Comparison of ENCODE assay signal across 17 cellular contexts in the genomic region with DNA sequence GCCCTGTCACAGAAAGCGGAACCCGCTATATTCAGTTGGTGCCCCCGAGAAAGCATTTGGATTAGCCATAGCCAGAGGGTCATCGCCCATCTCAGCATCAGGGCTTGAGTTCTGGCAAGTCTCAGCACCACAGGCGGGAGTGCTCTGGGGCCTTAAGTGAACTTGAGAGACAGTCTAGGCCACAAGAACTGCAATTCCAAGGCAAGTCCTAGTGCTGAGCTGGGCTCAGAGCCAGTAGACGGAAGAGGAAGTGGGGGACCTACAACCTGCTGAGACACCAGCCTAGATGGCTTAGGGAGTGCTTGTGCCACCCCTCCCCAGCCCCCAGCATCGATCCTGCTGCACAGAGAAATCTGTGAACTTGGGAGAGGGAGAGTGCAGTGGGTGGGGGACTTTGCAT.
"Had no signal": no experiment of that assay in that cellular context is flagged by ENCODE, and none has a peak within 500 bp of the region (broad histone marks: within the 10 kb centered on the region; RNA-seq: fewer than 3 reads in every experiment).

No MANE protein-coding gene starts in this region.

- H3K9me3 Mint-ChIP-seq: activated naive CD8-positive, alpha-beta T cell treated with anti-CD3 and anti-CD28 coated beads, Interleukin-2, amount 10 ng/mL, durations not matched to agents 7 days and 5 days; activated T-helper 1 cell treated with anti-CD3 and anti-CD28 coated beads, Interleukin-12 subunit alpha, Interleukin-12 subunit beta, Interleukin-2, Interleukin-4 antibody, amounts not matched to agents 30 ng/mL and 10 ng/mL and 1 ng/mL, durations not matched to agents 14 hours and 24 hours and 36 hours; nephron had no signal

- H3K36me3 ChIP-seq: left ventricle myocardium inferior had no signal

- H3K4me3 ChIP-seq: left ventricle myocardium inferior had no signal

- DNase-seq: activated naive CD8-positive, alpha-beta T cell treated with anti-CD3 and anti-CD28 coated beads, Interleukin-2, amount 10 ng/mL, durations not matched to agents 7 days and 5 days; effector memory CD4-positive, alpha-beta T cell; foreskin fibroblast; glutamatergic neuron; kidney; left ventricle myocardium inferior; occipital lobe; small intestine; stimulated activated CD4-positive, alpha-beta T cell treated with anti-CD3 and anti-CD28 coated beads, Interleukin-4, amount 100 ng/mL, for 24 hours; stimulated activated naive CD4-positive, alpha-beta T cell had no signal

- ATAC-seq: activated CD4-positive, CD25-positive, alpha-beta regulatory T cell treated with anti-CD3 and anti-CD28 coated beads, Interleukin-2, amount 50 U/mL, for 24 hours had no signal

- H3K36me3 Mint-ChIP-seq: activated naive CD8-positive, alpha-beta T cell treated with anti-CD3 and anti-CD28 coated beads, Interleukin-2, amount 10 ng/mL, durations not matched to agents 7 days and 5 days; brain; memory B cell; type B pancreatic cell had no signal

- H3K4me3 Mint-ChIP-seq: activated naive CD8-positive, alpha-beta T cell treated with anti-CD3 and anti-CD28 coated beads, Interleukin-2, amount 10 ng/mL, durations not matched to agents 7 days and 5 days; activated T-helper 1 cell treated with anti-CD3 and anti-CD28 coated beads, Interleukin-12 subunit alpha, Interleukin-12 subunit beta, Interleukin-2, Interleukin-4 antibody, amounts not matched to agents 30 ng/mL and 10 ng/mL and 1 ng/mL, durations not matched to agents 14 hours and 24 hours and 36 hours; brain; memory B cell; nephron; type B pancreatic cell had no signal

- H3K4me1 Mint-ChIP-seq: memory B cell had no signal

- H3K27ac Mint-ChIP-seq: activated naive CD8-positive, alpha-beta T cell treated with anti-CD3 and anti-CD28 coated beads, Interleukin-2, amount 10 ng/mL, durations not matched to agents 7 days and 5 days; activated T-helper 1 cell treated with anti-CD3 and anti-CD28 coated beads, Interleukin-12 subunit alpha, Interleukin-12 subunit beta, Interleukin-2, Interleukin-4 antibody, amounts not matched to agents 30 ng/mL and 10 ng/mL and 1 ng/mL, durations not matched to agents 14 hours and 24 hours and 36 hours; brain; memory B cell; progenitor cell of endocrine pancreas; type B pancreatic cell had no signal

- FAIRE-seq: kidney, small intestine had no signal

- H3K27me3 Mint-ChIP-seq: brain had no signal
